9 cellular contexts compared by ENCODE assay signal in genomic region chr17:51435641-51436091, GRCh38.
DNase-seq lines count a peak whose midpoint lies in the region; ATAC-seq, FAIRE-seq and TF ChIP-seq lines count a peak whose summit lies in the region.
"Had no signal": no experiment of that assay in that cellular context is flagged by ENCODE, and none has a peak within 500 bp of the region (broad histone marks: within the 10 kb centered on the region; RNA-seq: fewer than 3 reads in every experiment).

No MANE protein-coding gene starts in this region.

- peak; percentile 54 for FAIRE-seq in A549 (lab: Jason Lieb, UNC)

- ATAC-seq in A549 (peak; percentile 96 to 99), GM18517 (IDR thresholded peaks at IDR 0.05; ENCODE audit: unreplicated experiment) (no peak)

- TF ChIP-seq POLR2A in A549 (IDR thresholded peaks at IDR 0.05; ENCODE audit: low read length): no peak
- no peak for TF ChIP-seq POLR2A in erythroblast (IDR thresholded peaks at IDR 0.05; ENCODE audit: low read length)

- no peak overlapping the region for H3K4me3 ChIP-seq in A549
- H3K4me3 ChIP-seq: breast epithelium had no signal

- TF ChIP-seq CTCF in A549 (IDR thresholded peaks at IDR 0.05): peak; percentile 66
- TF ChIP-seq CTCF in GM12872 (IDR thresholded peaks at IDR 0.05; ENCODE audit: insufficient read depth, low read depth, low read length): peak; percentile 74

- no peaks in the 10 kb centered on the region; the same call in 1 of the 3 replicates for H3K9me3 ChIP-seq in A549
- H3K9me3 ChIP-seq: breast epithelium had no signal

- POLR2A ChIA-PET in A549 (lab: Yijun Ruan, JAX): interaction anchor here (0.7 kb wide), 1 partner anchor 12 kb away, joined by 3 read pairs; no protein-coding TSS in a partner anchor

- peak overlapping the region in 1 of 2 experiments; percentile 47; a peak in 3 of 6 replicates for H3K27ac ChIP-seq in A549
- H3K27ac ChIP-seq: breast epithelium had no signal

- H3K4me1 ChIP-seq in A549: peaks cover 23% of the 10 kb centered on the region
- H3K4me1 ChIP-seq: breast epithelium had no signal

- 2% methylated on average over 5 of the region's 5 CpGs for WGBS in A549 (ENCODE audit: missing lambda C conversion rate)

- H3K4me2 ChIP-seq in A549: peak overlapping the region; percentile 48

- peak; percentile 52 to 63 for TF ChIP-seq RAD21 in A549 (conservative IDR thresholded peaks at IDR 0.05 in 1 of 2, IDR thresholded peaks at IDR 0.05 in 1 of 2)

- peak; percentile 90 to 91 for DNase-seq in A549 (ENCODE audit: low read depth in 1 of 2, low spot score in 1 of 2)
- DNase-seq in NCI-H1092 treated with DMSO at 0.1 percent for 48 hours (lab: John Stamatoyannopoulos, UW): peak; percentile 95
- DNase-seq in T-helper 9 cell: peak; percentile 41
- DNase-seq in erythroblast (lab: John Stamatoyannopoulos, UW): peak; percentile 54 to 57
- DNase-seq in putamen (ENCODE audit: low spot score): peak; percentile 65
- DNase-seq in mesenteric fat pad (ENCODE audit: low spot score): no peak

- CTCF ChIA-PET in A549 (lab: Yijun Ruan, JAX): interaction anchor here (0.7 to 3.3 kb wide), 28 partner anchors 9 to 136 kb away, joined by 3 to 32 read pairs (median 4); no protein-coding TSS in a partner anchor

- TF ChIP-seq EP300 in A549 (IDR thresholded peaks at IDR 0.05): no peak

TF ChIP-seq in A549, 52 proteins besides CTCF, POLR2A, EP300 and RAD21:
- TF ChIP-seq CHD4 (IDR thresholded peaks at IDR 0.05; ENCODE audit: borderline replicate concordance) (no peak), SMC3 (IDR thresholded peaks at IDR 0.05) (peak; percentile 27; the same call in 1 of the 3 replicates), MAX (IDR thresholded peaks at IDR 0.05) (peak; percentile 59), ATOH8 (CRISPR knock-in tag; IDR thresholded peaks at IDR 0.05; ENCODE audit: low read depth) (no peak), POLR2AphosphoS2 (conservative IDR thresholded peaks at IDR 0.05; ENCODE audit: low read length) (no peak), CHD2 (IDR thresholded peaks at IDR 0.05; ENCODE audit: low read length, partially characterized antibody) (no peak), EHF (CRISPR knock-in tag; IDR thresholded peaks at IDR 0.05) (no peak), CEBPB (IDR thresholded peaks at IDR 0.05) (0 out of 4 replicates have a peak, but pooled peaks of 1 of the 2 experiments have one; percentile 15), REST (IDR thresholded peaks at IDR 0.05) (no peak), NFE2L2 (conservative IDR thresholded peaks at IDR 0.05; ENCODE audit: low read length) (no peak), SREBF2 (IDR thresholded peaks at IDR 0.05) (no peak), ELK1 (IDR thresholded peaks at IDR 0.05; ENCODE audit: low read depth, low read length) (no peak), GATA3 (IDR thresholded peaks at IDR 0.05; ENCODE audit: borderline replicate concordance) (no peak), MAFK (IDR thresholded peaks at IDR 0.05; ENCODE audit: partially characterized antibody) (no peak)
- TF ChIP-seq, protein P1, sequence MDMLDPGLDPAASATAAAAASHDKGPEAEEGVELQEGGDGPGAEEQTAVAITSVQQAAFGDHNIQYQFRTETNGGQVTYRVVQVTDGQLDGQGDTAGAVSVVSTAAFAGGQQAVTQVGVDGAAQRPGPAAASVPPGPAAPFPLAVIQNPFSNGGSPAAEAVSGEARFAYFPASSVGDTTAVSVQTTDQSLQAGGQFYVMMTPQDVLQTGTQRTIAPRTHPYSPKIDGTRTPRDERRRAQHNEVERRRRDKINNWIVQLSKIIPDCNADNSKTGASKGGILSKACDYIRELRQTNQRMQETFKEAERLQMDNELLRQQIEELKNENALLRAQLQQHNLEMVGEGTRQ (IDR thresholded peaks at IDR 0.05): peak; percentile 31; the same call in 1 of the 2 replicates
- TF ChIP-seq, protein P2, sequence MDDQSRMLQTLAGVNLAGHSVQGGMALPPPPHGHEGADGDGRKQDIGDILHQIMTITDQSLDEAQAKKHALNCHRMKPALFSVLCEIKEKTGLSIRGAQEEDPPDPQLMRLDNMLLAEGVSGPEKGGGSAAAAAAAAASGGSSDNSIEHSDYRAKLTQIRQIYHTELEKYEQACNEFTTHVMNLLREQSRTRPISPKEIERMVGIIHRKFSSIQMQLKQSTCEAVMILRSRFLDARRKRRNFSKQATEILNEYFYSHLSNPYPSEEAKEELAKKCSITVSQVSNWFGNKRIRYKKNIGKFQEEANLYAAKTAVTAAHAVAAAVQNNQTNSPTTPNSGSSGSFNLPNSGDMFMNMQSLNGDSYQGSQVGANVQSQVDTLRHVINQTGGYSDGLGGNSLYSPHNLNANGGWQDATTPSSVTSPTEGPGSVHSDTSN (IDR thresholded peaks at IDR 0.05): no peak
